1 cellular context compared by ENCODE assay signal in the genomic region with DNA sequence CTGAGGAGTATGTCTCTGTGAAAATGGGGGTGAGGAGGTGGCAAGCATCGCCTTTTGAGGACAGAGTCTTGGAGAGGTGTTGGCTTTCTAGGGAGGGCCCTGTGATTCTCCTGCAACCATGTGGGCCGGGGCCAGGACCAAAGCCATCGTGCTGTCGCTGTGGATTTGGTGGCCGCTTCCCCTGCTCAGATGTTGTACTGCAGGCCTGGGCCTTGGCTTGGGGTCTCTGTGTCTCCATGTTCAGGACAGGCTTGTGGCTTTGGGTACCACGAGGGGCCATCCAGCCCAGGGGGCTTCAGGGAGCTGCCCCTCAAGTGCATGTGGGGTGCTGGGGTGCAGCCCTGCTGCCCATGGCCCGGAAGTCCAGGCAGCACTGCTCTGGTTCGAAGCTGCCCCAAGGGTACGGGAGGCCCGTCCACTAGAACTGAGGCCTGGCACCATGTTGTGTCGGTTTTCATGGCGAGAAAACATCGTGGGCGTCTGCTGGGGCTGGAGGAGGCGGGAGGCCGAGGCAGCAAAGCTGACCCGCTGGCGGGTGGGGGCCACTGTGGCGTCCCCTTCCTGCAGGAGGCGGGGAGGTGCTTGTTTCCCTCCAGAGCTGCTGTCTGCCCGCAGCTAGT.
TF ChIP-seq lines count a peak whose summit lies in the region.

No MANE protein-coding gene starts in this region.

TF ChIP-seq in HepG2, 621 proteins besides CTCF, POLR2A, EP300 and RAD21:
- TF ChIP-seq ZNF180 (CRISPR knock-in tag; IDR thresholded peaks at IDR 0.05; ENCODE audit: borderline replicate concordance, low read depth) (no peak), AGO2 (optimal IDR thresholded peaks at IDR 0.05; ENCODE audit: low read depth, low read length) (peak; percentile 50), HNRNPL (IDR thresholded peaks at IDR 0.05; ENCODE audit: low read depth, low read length) (0 out of 2 replicates have a peak, but pooled peaks have one; percentile 42)
TF ChIP-seq in HepG2: peak in this region for 2.
